8 cellular contexts compared by ENCODE assay signal in genomic region chr10:103679096-103679790, GRCh38.
DNase-seq lines count a peak whose midpoint lies in the region; ATAC-seq and TF ChIP-seq lines count a peak whose summit lies in the region.

No MANE protein-coding gene starts in this region.

- in situ Hi-C loops in ACHN (cut with HindIII; ENCODE audit: low pct_ligation_motif_present, low pct_unique_long_range_greater_than_20kb, low sequenced_read_pairs), result no loop called here

- H3K27ac ChIP-seq in CD8-positive, alpha-beta memory T cell (ENCODE audit: low read depth, low read length), result no peak overlapping the region
- H3K27ac ChIP-seq in lower lobe of right lung, result no peak overlapping the region

- H3K9me3 ChIP-seq in CD8-positive, alpha-beta memory T cell (ENCODE audit: low read length), result no peaks in the 10 kb centered on the region
- H3K9me3 ChIP-seq in lower lobe of right lung, result no peaks in the 10 kb centered on the region

- intact Hi-C loops in lower lobe of right lung (cut with DNase I), result no loop called here

- ATAC-seq in HG03378 (IDR thresholded peaks at IDR 0.05; ENCODE audit: unreplicated experiment) (peak; percentile 73), lower lobe of right lung (no peak)

- H3K27me3 ChIP-seq in CD8-positive, alpha-beta memory T cell (ENCODE audit: insufficient read depth, low read length, poor library complexity, severe bottlenecking), result no peaks in the 10 kb centered on the region
- no peaks in the 10 kb centered on the region for H3K27me3 ChIP-seq in lower lobe of right lung (ENCODE audit: low read depth)

- no peaks in the 10 kb centered on the region for H3K36me3 ChIP-seq in CD8-positive, alpha-beta memory T cell (ENCODE audit: insufficient read depth, low read length)
- no peaks in the 10 kb centered on the region for H3K36me3 ChIP-seq in lower lobe of right lung

- H3K9me3 Mint-ChIP-seq in CD8-positive, alpha-beta memory T cell, result no peaks in the 10 kb centered on the region

- peaks cover 20% of the 10 kb centered on the region for H3K4me1 ChIP-seq in CD8-positive, alpha-beta memory T cell (ENCODE audit: insufficient read depth, low read length)
- H3K4me1 ChIP-seq in lower lobe of right lung, result peaks cover 37% of the 10 kb centered on the region

- no peak for DNase-seq in CD8-positive, alpha-beta memory T cell
- DNase-seq in GM20000 (ENCODE audit: low spot score), result peak; percentile 82
- peak; percentile 65 for DNase-seq in globus pallidus (ENCODE audit: low spot score)
- no peak for DNase-seq in NCI-H1105 treated with DMSO at 0.1 percent for 48 hours (lab: John Stamatoyannopoulos, UW)
- DNase-seq in ACHN, result no peak
- DNase-seq in putamen (ENCODE audit: low spot score), result no peak
- no peak for DNase-seq in lower lobe of right lung

- POLR2A ChIA-PET in CD8-positive, alpha-beta memory T cell (lab: Charles Lee), result interaction anchor here (1.6 kb wide), 1 partner anchor 18 kb away, joined by 5 read pairs; no protein-coding TSS in a partner anchor

- H3K27me3 Mint-ChIP-seq in CD8-positive, alpha-beta memory T cell, result peaks cover 0 to 2% of the 10 kb centered on the region in 2 donors

- TF ChIP-seq CTCF in GM20000 (IDR thresholded peaks at IDR 0.05; ENCODE audit: extremely low read depth, missing control alignments) (no peak), lower lobe of right lung (IDR thresholded peaks at IDR 0.05) (no peak)

- H3K4me3 Mint-ChIP-seq in CD8-positive, alpha-beta memory T cell, result no peak overlapping the region

- peaks cover 0 to 3% (median 0%) of the 10 kb centered on the region in 3 donors for H3K36me3 Mint-ChIP-seq in CD8-positive, alpha-beta memory T cell

- H3K27ac Mint-ChIP-seq in CD8-positive, alpha-beta memory T cell, result peak overlapping the region; percentile 36 to 98 (median 96)

- CTCF ChIA-PET in CD8-positive, alpha-beta memory T cell (lab: Charles Lee), result interaction anchor here (1.5 to 2.1 kb wide), 3 partner anchors 10 to 115 kb away, joined by 3 to 8 read pairs (median 7); no protein-coding TSS in a partner anchor

- peaks cover 11 to 30% (median 11%) of the 10 kb centered on the region in 3 donors for H3K4me1 Mint-ChIP-seq in CD8-positive, alpha-beta memory T cell

- H3K4me3 ChIP-seq in CD8-positive, alpha-beta memory T cell (ENCODE audit: low read length), result no peak overlapping the region
- no peak overlapping the region for H3K4me3 ChIP-seq in lower lobe of right lung

Comparison
In these comparisons a context has a peak if more than half of its experiments do, and no peak if none do; other contexts are left out.
1. DNase-seq: peak in GM20000 (single experiment) and globus pallidus (single experiment); none in CD8-positive, alpha-beta memory T cell (0 of 5), NCI-H1105 treated with DMSO at 0.1 percent for 48 hours (single experiment), ACHN (single experiment), putamen (single experiment) and lower lobe of right lung (single experiment).